In the genomic region with DNA sequence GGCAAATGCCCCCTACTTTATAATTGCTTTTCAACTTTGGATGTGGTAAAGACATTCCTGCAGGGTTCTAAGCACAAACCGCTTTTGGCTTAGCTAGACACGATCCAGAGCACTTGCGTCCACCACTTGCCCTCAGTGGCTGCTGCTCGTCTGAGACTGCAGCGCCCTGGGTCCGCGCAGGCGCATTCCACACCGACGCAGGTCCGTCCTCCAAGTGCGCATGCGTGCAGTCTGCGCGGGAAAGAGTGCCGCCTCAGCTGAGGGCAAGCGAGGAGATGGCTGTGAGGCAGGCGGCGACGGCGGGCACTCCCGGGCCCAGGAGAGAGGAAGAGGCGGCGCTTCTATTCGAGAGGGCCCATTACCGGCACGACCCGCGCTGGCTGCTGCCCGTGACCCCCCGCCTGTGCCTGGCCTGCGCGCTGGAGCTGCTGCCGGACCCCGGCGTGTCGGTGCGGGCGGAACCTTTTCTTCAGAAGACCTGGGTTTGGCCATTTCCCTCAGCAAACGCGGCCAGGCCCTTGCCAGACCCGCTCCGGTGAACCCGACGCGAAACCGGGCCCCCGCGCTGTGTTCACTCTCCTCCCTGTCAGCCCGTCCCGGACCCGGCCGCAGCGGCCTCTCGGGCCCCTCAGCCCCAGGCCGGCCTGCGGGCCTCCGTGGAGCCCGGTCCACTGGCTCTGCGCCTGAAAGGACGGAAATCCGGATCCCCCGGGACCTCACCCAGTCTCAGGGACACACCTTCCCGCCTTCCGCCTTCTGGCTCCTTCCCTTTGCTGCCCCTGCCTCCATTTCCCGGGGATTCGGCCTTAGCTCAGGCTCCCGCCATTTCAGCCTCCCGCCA, we compare ENCODE assay signal across 8 cellular contexts. TPM values are rescaled to one million over a fixed set of nuclear protein-coding genes. Genes with fewer than 3 reads are reported as not detected.
DNase-seq lines count a peak whose midpoint lies in the region; ATAC-seq, FAIRE-seq and TF ChIP-seq lines count a peak whose summit lies in the region.

A gene with protein sequence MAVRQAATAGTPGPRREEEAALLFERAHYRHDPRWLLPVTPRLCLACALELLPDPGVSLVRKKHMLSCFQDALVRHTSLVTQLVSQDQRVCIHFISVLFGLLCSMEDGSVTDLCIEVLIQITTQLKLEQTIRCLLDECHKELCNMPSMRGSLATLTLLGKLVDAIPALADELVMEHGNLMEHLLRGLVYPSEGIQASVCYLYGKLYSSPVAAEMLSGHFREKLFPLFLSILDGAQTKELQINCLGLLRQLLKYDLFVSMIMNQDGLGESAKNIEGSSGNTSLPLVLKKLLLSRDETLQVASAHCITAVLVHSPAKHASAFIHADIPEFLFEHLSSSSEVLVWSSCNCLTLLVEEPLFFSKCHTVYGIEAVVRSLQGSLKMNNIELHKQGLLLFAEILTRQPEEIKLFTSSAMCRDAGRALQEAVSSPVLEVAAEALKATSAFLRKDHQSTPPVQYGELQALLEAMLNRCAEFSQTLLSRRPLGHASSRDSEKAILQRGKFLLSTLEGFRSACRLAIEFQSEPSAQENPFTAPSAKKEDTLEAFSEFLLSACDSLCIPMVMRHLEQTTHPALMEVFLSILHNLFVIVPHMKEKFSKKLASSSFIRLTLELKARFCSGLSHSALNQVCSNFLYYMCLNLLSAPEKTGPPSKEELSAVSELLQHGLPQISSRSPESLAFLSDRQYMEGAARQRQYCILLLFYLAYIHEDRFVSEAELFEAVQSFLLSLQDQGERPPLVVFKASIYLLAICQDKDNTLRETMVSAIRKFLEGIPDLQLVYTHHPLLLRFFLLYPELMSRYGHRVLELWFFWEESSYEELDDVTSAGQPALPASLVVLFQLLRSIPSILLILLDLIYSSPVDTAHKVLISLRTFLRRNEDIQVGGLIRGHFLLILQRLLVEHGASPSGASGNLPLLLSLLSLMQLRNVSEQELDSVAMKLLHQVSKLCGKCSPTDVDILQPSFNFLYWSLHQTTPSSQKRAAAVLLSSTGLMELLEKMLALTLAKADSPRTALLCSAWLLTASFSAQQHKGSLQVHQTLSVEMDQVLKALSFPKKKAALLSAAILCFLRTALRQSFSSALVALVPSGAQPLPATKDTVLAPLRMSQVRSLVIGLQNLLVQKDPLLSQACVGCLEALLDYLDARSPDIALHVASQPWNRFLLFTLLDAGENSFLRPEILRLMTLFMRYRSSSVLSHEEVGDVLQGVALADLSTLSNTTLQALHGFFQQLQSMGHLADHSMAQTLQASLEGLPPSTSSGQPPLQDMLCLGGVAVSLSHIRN (plus strand): TSS at position 240 of the 841 bp plus-strand sequence. CDS start 36 bp downstream, at position 276.

- H3K9me3 ChIP-seq in endothelial cell of umbilical vein (replicated peaks; ENCODE audit: control insufficient read depth, insufficient read depth, low read length), result no peaks in the 10 kb centered on the region

- H4K20me1 ChIP-seq in endothelial cell of umbilical vein (replicated peaks; ENCODE audit: control insufficient read depth, extremely low read depth, insufficient read depth, low read length), result no peaks in the 10 kb centered on the region

- TF ChIP-seq CTCF in GM20000 (IDR thresholded peaks at IDR 0.05; ENCODE audit: extremely low read depth, missing control alignments) (no peak), endothelial cell of umbilical vein (IDR thresholded peaks at IDR 0.05; ENCODE audit: extremely low read depth in 1 of 2, insufficient read depth in 1 of 2, low read depth in 1 of 2, low read length in 2 of 2) (no peak)

- no peaks in the 10 kb centered on the region for H3K36me3 Mint-ChIP-seq in naive B cell

- DNase-seq in GM20000 (ENCODE audit: low spot score) (peak; percentile 96), endothelial cell of umbilical vein (ENCODE audit: low read depth, low spot score) (peak; percentile 80), naive B cell (peak; percentile 84), DMS 273 treated with DMSO at 0.1 percent for 48 hours (lab: John Stamatoyannopoulos, UW) (no peak)
- peak; percentile 80 to 88 (median 84) for DNase-seq in activated CD8-positive, alpha-beta memory T cell treated with anti-CD3 and anti-CD28 coated beads for 48 hours (ENCODE audit: low read depth in 2 of 3, low spot score in 2 of 3)
- peak; percentile 80 to 86 for DNase-seq in stimulated activated CD8-positive, alpha-beta memory T cell treated with anti-CD3 and anti-CD28 coated beads, Interleukin-7, amount 100 ng/mL, for 48 hours (ENCODE audit: extremely low read depth in 1 of 2, low read depth in 1 of 2)
- DNase-seq in NK-92 treated with Interleukin-12 subunit alpha and Interleukin-12 subunit beta, amount 100 ng/mL, for 24 hours (lab: John Stamatoyannopoulos, UW), result no peak

- no peaks in the 10 kb centered on the region for H3K27me3 Mint-ChIP-seq in naive B cell

- dilution Hi-C loops in endothelial cell of umbilical vein (cut with MboI; ENCODE audit: extremely low pct_ligation_motif_present, low sequenced_read_pairs), result no loop called here

- intact Hi-C loops in endothelial cell of umbilical vein (cut with micrococcal nuclease), result loop anchor here (5.0 to 10.0 kb wide), 2 partner anchors 103 to 415 kb away; partner anchors contain the start of gene CCDC134

- peaks cover 3% of the 10 kb centered on the region for H3K4me1 ChIP-seq in endothelial cell of umbilical vein (ENCODE audit: control insufficient read depth, extremely low read depth, insufficient read depth, low read length)

- peaks cover 12 to 18% (median 14%) of the 10 kb centered on the region in 3 donors for H3K4me1 Mint-ChIP-seq in naive B cell

- H3K36me3 ChIP-seq in endothelial cell of umbilical vein (ENCODE audit: control insufficient read depth in 2 of 2, extremely low read depth in 1 of 2, insufficient read depth in 2 of 2, low read length in 2 of 2), result no peaks in the 10 kb centered on the region

- no peak within 1 kb of the TSS for H3K9ac ChIP-seq in endothelial cell of umbilical vein (replicated peaks; ENCODE audit: extremely low read depth, insufficient read depth, low read length)

- H3K27me3 ChIP-seq in endothelial cell of umbilical vein (ENCODE audit: control insufficient read depth in 2 of 2, insufficient read depth in 2 of 2, low read length in 2 of 2), result no peaks in the 10 kb centered on the region

- H3K79me2 ChIP-seq in endothelial cell of umbilical vein (ENCODE audit: control insufficient read depth, insufficient read depth, low read length), result no peaks in the 10 kb centered on the region

- BruUV-seq in endothelial cell of umbilical vein (replicated peaks; lab: Mats Ljungman, UMichigan), result no TSS peak

- H2AFZ ChIP-seq in endothelial cell of umbilical vein (ENCODE audit: low read depth, low read length), result peak within 1 kb of the TSS; percentile 21

- H3K4me2 ChIP-seq in endothelial cell of umbilical vein (ENCODE audit: insufficient read depth, low read length), result no peak within 1 kb of the TSS

- no peaks in the 10 kb centered on the region for H3K9me3 Mint-ChIP-seq in naive B cell

- no peak for TF ChIP-seq POLR2A in endothelial cell of umbilical vein (IDR thresholded peaks at IDR 0.05; ENCODE audit: low read depth, low read length)

- no peak within 1 kb of the TSS for H3K4me3 ChIP-seq in endothelial cell of umbilical vein (replicated peaks in 1 of 3; ENCODE audit: insufficient read depth in 1 of 3, low read depth in 1 of 3, low read length in 3 of 3)

- CTCF ChIA-PET in endothelial cell of umbilical vein (lab: Charles Lee), result interaction anchor here (0.7 to 3.7 kb wide), 9 partner anchors 9 to 257 kb away, joined by 3 to 127 read pairs (median 39); no protein-coding TSS in a partner anchor

- FAIRE-seq in endothelial cell of umbilical vein (lab: Jason Lieb, UNC), result peak; percentile 92

- POLR2A ChIA-PET in endothelial cell of umbilical vein (lab: Charles Lee), result interaction anchor here (0.5 kb wide), 1 partner anchor 109 kb away, joined by 5 read pairs; no protein-coding TSS in a partner anchor

- peak; percentile 70 to 76 for ATAC-seq in naive B cell (ENCODE audit: low read depth in 2 of 2)
- ATAC-seq in HG03175 (IDR thresholded peaks at IDR 0.05; ENCODE audit: unreplicated experiment), result no peak

- H3K27ac ChIP-seq in endothelial cell of umbilical vein (ENCODE audit: insufficient read depth, low read depth, low read length), result no peak within 1 kb of the TSS

- H3K4me3 Mint-ChIP-seq in naive B cell, result peak within 1 kb of the TSS in 7 of 8 donors; percentile 62 to 86 (median 74)

- H3K9me1 ChIP-seq in endothelial cell of umbilical vein (replicated peaks; ENCODE audit: control insufficient read depth, extremely low read depth, insufficient read depth, low read length), result no peaks in the 10 kb centered on the region

- H3K27ac Mint-ChIP-seq in naive B cell, result peak within 1 kb of the TSS; percentile 62 to 93 (median 74)

TF ChIP-seq in endothelial cell of umbilical vein, 7 proteins besides CTCF, POLR2A, EP300 and RAD21:
- peak; percentile 49 for TF ChIP-seq POLR2AphosphoS5 (IDR thresholded peaks at IDR 0.05; ENCODE audit: insufficient read depth, low read depth, low read length)
- no peak for TF ChIP-seq JUN (IDR thresholded peaks at IDR 0.05; ENCODE audit: borderline replicate concordance, insufficient read depth, insufficient read length, low read depth)
- no peak for TF ChIP-seq FOS (IDR thresholded peaks at IDR 0.05; ENCODE audit: borderline replicate concordance, insufficient read depth, low read length)
- TF ChIP-seq MYC (IDR thresholded peaks at IDR 0.05; ENCODE audit: low read depth, low read length), result no peak
- TF ChIP-seq GATA2 (IDR thresholded peaks at IDR 0.05; ENCODE audit: insufficient read depth, insufficient read length, low read depth, low read length), result no peak
- no peak for TF ChIP-seq EZH2 (IDR thresholded peaks at IDR 0.05; ENCODE audit: borderline replicate concordance, low read depth, low read length, severe bottlenecking)
- TF ChIP-seq, protein P1, sequence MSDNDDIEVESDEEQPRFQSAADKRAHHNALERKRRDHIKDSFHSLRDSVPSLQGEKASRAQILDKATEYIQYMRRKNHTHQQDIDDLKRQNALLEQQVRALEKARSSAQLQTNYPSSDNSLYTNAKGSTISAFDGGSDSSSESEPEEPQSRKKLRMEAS (IDR thresholded peaks at IDR 0.05; ENCODE audit: insufficient read depth, insufficient read length), result peak; percentile 86

RNA-seq across cellular contexts. Expression of the gene that starts here (rescaled TPM):
- 0.76 and 1.5 TPM in 2 replicates for total RNA-seq in endothelial cell of umbilical vein
- polyA plus RNA-seq in endothelial cell of umbilical vein (1.9 and 2.7 TPM in 2 replicates), naive B cell (ENCODE audit: low read depth in 6 of 6) (100 to 1,000 TPM in 1 of 6 donors, 10 to 100 TPM in 5; 75.0 to 160 (median 83.4) TPM)
- 1.4 and 1.9 TPM in 2 replicates for polyA plus RNA-seq in endothelial cell of umbilical vein (2011; cell fraction: cytosol; rRNA removed)
- 1.4 and 1.9 TPM in 2 replicates for polyA plus RNA-seq in endothelial cell of umbilical vein (2011; cell fraction: nucleus; rRNA removed)
- polyA plus RNA-seq in endothelial cell of umbilical vein (2012), result 1.7 and 2.6 TPM in 2 replicates
- 0.27 and 0.85 TPM in 2 replicates for polyA minus RNA-seq in endothelial cell of umbilical vein
- polyA minus RNA-seq in endothelial cell of umbilical vein (2011; cell fraction: cytosol; rRNA and poly(A)+ RNA removed), result not detected
- not detected in 2 replicates for polyA minus RNA-seq in endothelial cell of umbilical vein (2011; cell fraction: nucleus; rRNA and poly(A)+ RNA removed)

Comparison
In these comparisons a context has a peak if more than half of its experiments do, and no peak if none do; other contexts are left out.
1. RNA of the gene that starts here (polyA plus RNA-seq): 75.0 to 160 TPM in naive B cell; 1.4 to 2.7 TPM in endothelial cell of umbilical vein; every median in the first group is over 10 times any median in the second.
2. DNase-seq: peak in GM20000 (single experiment), activated CD8-positive, alpha-beta memory T cell treated with anti-CD3 and anti-CD28 coated beads for 48 hours (3 of 3), endothelial cell of umbilical vein (single experiment), naive B cell (single experiment) and stimulated activated CD8-positive, alpha-beta memory T cell treated with anti-CD3 and anti-CD28 coated beads, Interleukin-7, amount 100 ng/mL, for 48 hours (2 of 2); none in NK-92 treated with Interleukin-12 subunit alpha and Interleukin-12 subunit beta, amount 100 ng/mL, for 24 hours (single experiment) and DMS 273 treated with DMSO at 0.1 percent for 48 hours (single experiment).